ENCODE assay signal across 7 cellular contexts in the genomic region with DNA sequence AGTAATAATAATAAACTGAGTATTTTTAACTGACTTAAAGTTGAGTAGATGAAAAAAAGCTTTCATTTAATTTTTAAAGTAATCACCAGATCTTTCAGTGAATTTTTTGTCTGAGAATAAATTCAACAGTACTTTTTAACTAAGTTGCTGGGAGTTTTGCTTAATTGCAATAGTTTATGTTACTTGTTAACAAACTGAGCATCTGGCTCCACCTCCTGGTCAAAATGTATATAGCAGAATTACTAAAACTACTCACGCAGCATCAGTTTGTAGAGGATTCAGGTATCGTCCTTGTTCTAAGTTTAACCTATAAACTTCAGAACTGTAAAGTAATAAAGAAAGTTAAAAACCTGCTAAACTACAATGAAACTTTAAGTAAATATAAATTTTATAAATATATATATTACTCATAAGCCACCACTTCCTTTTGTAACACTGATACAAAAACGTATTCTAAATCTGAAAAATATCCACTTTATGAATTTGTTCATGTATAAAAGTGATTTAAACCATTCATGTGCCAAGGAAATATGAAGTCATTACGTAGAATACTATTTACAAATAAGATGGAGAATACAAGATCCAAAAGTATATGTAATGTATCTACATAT. TPM values are rescaled to one million over a fixed set of nuclear protein-coding genes. Genes with fewer than 3 reads are reported as not detected.
DNase-seq lines count a peak whose midpoint lies in the region; ATAC-seq and TF ChIP-seq lines count a peak whose summit lies in the region.

No MANE protein-coding gene starts in this region.

- no peaks in the 10 kb centered on the region for H3K27me3 Mint-ChIP-seq in activated T-cell treated with anti-CD3 and anti-CD28 coated beads, Interleukin-2, amount 50 U/mL, for 24 hours

- no peaks in the 10 kb centered on the region for H3K9me3 Mint-ChIP-seq in activated T-cell treated with anti-CD3 and anti-CD28 coated beads, Interleukin-2, amount 50 U/mL, for 24 hours

- no peak overlapping the region for H3K27ac Mint-ChIP-seq in activated T-cell treated with anti-CD3 and anti-CD28 coated beads, Interleukin-2, amount 50 U/mL, for 24 hours

- no peak overlapping the region for H3K9ac ChIP-seq in NT2/D1 (ENCODE audit: insufficient read length, low read depth)
- no peak overlapping the region for H3K9ac ChIP-seq in colonic mucosa (ENCODE audit: low read depth in 2 of 2, low read length in 2 of 2)

- intact Hi-C loops in colonic mucosa (cut with DNase I), result loop anchor here (10.0 kb wide), 1 partner anchor 544 kb away; the partner anchor contains the start of gene RRM2

- H3K4me3 ChIP-seq in HL-60 (replicated peaks; ENCODE audit: insufficient read depth, low read length), result no peak overlapping the region
- H3K4me3 ChIP-seq in NT2/D1 (ENCODE audit: insufficient read length, low read depth), result no peak overlapping the region
- no peak overlapping the region for H3K4me3 ChIP-seq in colonic mucosa

- no peaks in the 10 kb centered on the region for H3K4me1 ChIP-seq in NT2/D1 (ENCODE audit: insufficient read depth, insufficient read length)
- no peaks in the 10 kb centered on the region for H3K4me1 ChIP-seq in colonic mucosa

- H3K9me3 ChIP-seq in NT2/D1 (ENCODE audit: insufficient read depth, low read length), result no peaks in the 10 kb centered on the region
- H3K9me3 ChIP-seq in colonic mucosa, result no peaks in the 10 kb centered on the region

- H3K27ac ChIP-seq in HL-60 (replicated peaks) (no peak overlapping the region), colonic mucosa (no peak overlapping the region)

- DNase-seq in Daoy (ENCODE audit: low read depth) (peak; percentile 48), HL-60 (ENCODE audit: low read depth in 1 of 2, low spot score in 1 of 2) (peak; percentile 46 to 54), NT2/D1 (ENCODE audit: low read depth, low spot score) (peak; percentile 57), colonic mucosa (peak; percentile 49), middle frontal gyrus (ENCODE audit: extremely low spot score, low spot score) (peak; percentile 29), omental fat pad (ENCODE audit: low spot score) (no peak)
- no peak for DNase-seq in activated T-cell treated with anti-CD3 and anti-CD28 coated beads, Interleukin-2, amount 50 U/mL, for 24 hours

- H3K36me3 ChIP-seq in NT2/D1 (ENCODE audit: insufficient read depth, insufficient read length, low read length) (peaks cover 49% of the 10 kb centered on the region), colonic mucosa (peaks cover 2% of the 10 kb centered on the region)

- TF ChIP-seq CTCF in HL-60 (IDR thresholded peaks at IDR 0.05; ENCODE audit: insufficient read depth, low read length) (peak; percentile 35), colonic mucosa (IDR thresholded peaks at IDR 0.05) (peak; percentile 72), omental fat pad (IDR thresholded peaks at IDR 0.05) (no peak)

- H3K27me3 ChIP-seq in HL-60 (ENCODE audit: insufficient read depth, poor library complexity, severe bottlenecking) (no peaks in the 10 kb centered on the region), NT2/D1 (ENCODE audit: insufficient read depth, insufficient read length) (no peaks in the 10 kb centered on the region), colonic mucosa (no peaks in the 10 kb centered on the region)

- peaks cover 84% of the 10 kb centered on the region for H3K36me3 Mint-ChIP-seq in activated T-cell treated with anti-CD3 and anti-CD28 coated beads, Interleukin-2, amount 50 U/mL, for 24 hours (ENCODE audit: low read depth)

- ATAC-seq in omental fat pad (ENCODE audit: low FRiP score), result no peak

- peaks cover 4% of the 10 kb centered on the region for H3K4me1 Mint-ChIP-seq in activated T-cell treated with anti-CD3 and anti-CD28 coated beads, Interleukin-2, amount 50 U/mL, for 24 hours (ENCODE audit: low read depth)

- H3K4me3 Mint-ChIP-seq in activated T-cell treated with anti-CD3 and anti-CD28 coated beads, Interleukin-2, amount 50 U/mL, for 24 hours, result no peak overlapping the region

RNA-seq across cellular contexts. Expression of gene NOL10, which starts 21.3 kb away (rescaled TPM):
- 89.2 and 106 TPM in 2 replicates for total RNA-seq in Daoy (2014; rRNA removed; shearing (Covaris generic))
- total RNA-seq in colonic mucosa (10 to 100 TPM; 19.4 to 26.8 TPM), omental fat pad (10 to 100 TPM; 21.0 to 64.0 (median 23.8) TPM)

RNA-seq across cellular contexts. Expression of gene ATP6V1C2, which starts 52.9 kb away (rescaled TPM):
- 0.12 and 0.29 TPM in 2 replicates for total RNA-seq in Daoy (2014; rRNA removed; shearing (Covaris generic))
- total RNA-seq in colonic mucosa (1 to 10 TPM; 1.4 to 1.7 TPM), omental fat pad (1 to 10 TPM in 2 of 4 donors, under 1 TPM in 2; 0.63 to 4.0 (median 1.3) TPM)

Comparison
In these comparisons a context has a peak if more than half of its experiments do, and no peak if none do; other contexts are left out.
1. DNase-seq: peak in Daoy (single experiment), HL-60 (2 of 2), NT2/D1 (single experiment), colonic mucosa (single experiment) and middle frontal gyrus (single experiment); none in omental fat pad (single experiment) and activated T-cell treated with anti-CD3 and anti-CD28 coated beads, Interleukin-2, amount 50 U/mL, for 24 hours (single experiment).
2. CTCF ChIP-seq: peak in HL-60 (single experiment) and colonic mucosa (single experiment); none in omental fat pad (0 of 3).